22 cellular contexts compared by ENCODE assay signal in genomic region chr13:111395511-111396393, GRCh38.
A peak's percentile ranks its signal among the peaks of the same experiment; 100 is the strongest.
DNase-seq lines count a peak whose midpoint lies in the region; ATAC-seq and TF ChIP-seq lines count a peak whose summit lies in the region.
"Had no signal": no experiment of that assay in that cellular context is flagged by ENCODE, and none has a peak within 500 bp of the region (broad histone marks: within the 10 kb centered on the region; RNA-seq: fewer than 3 reads in every experiment).

No MANE protein-coding gene starts in this region.

- peak; percentile 8 for DNase-seq in activated T-cell treated with anti-CD3 and anti-CD28 coated beads, Interleukin-2, amount 50 U/mL, for 24 hours
- DNase-seq in activated T-cell treated with anti-CD3 and anti-CD28 coated beads, Interleukin-2, amount 50 U/mL, for 1 hour = no peak
- DNase-seq in activated CD8-positive, alpha-beta memory T cell treated with anti-CD3 and anti-CD28 coated beads, Interleukin-2, amount 10 ng/mL, durations not matched to agents 7 days and 5 days = peak; percentile 34
- DNase-seq in mesenchymal stem cell = no peak
- peak; percentile 62 for DNase-seq in type B pancreatic cell (ENCODE audit: extremely low spot score, unreplicated experiment)
- no peak for DNase-seq in prostate gland (ENCODE audit: low spot score)
- DNase-seq in GM20000 (ENCODE audit: low spot score) = no peak
- DNase-seq: 8988T; CD4-positive, CD25-positive, alpha-beta regulatory T cell; COR-L47; DMS 273 treated with DMSO at 0.1 percent for 48 hours; DND-41; HCEC 1CT; NCI-H1417 treated with DMSO at 0.1 percent for 48 hours; NCI-H1930; NCI-H345; NCI-H524 treated with DMSO at 0.1 percent for 48 hours had no signal

- CTCF ChIA-PET in activated CD8-positive, alpha-beta memory T cell treated with anti-CD3 and anti-CD28 coated beads, Interleukin-2, amount 10 ng/mL, durations not matched to agents 7 days and 5 days (lab: Charles Lee) = no interaction called here

- H3K4me3 Mint-ChIP-seq in activated T-cell treated with anti-CD3 and anti-CD28 coated beads, Interleukin-2, amount 50 U/mL, for 24 hours = no peak overlapping the region
- no peak overlapping the region for H3K4me3 Mint-ChIP-seq in activated CD8-positive, alpha-beta memory T cell treated with anti-CD3 and anti-CD28 coated beads, Interleukin-2, amount 10 ng/mL, durations not matched to agents 7 days and 5 days
- H3K4me3 Mint-ChIP-seq in type B pancreatic cell = no peak overlapping the region
- H3K4me3 Mint-ChIP-seq: B cell; CD4-positive, CD25-positive, alpha-beta regulatory T cell had no signal

- no peaks in the 10 kb centered on the region for H3K4me1 Mint-ChIP-seq in activated T-cell treated with anti-CD3 and anti-CD28 coated beads, Interleukin-2, amount 50 U/mL, for 24 hours (ENCODE audit: low read depth)
- no peaks in the 10 kb centered on the region for H3K4me1 Mint-ChIP-seq in activated CD8-positive, alpha-beta memory T cell treated with anti-CD3 and anti-CD28 coated beads, Interleukin-2, amount 10 ng/mL, durations not matched to agents 7 days and 5 days
- H3K4me1 Mint-ChIP-seq in type B pancreatic cell (ENCODE audit: unreplicated experiment) = peaks cover 6% of the 10 kb centered on the region
- H3K4me1 Mint-ChIP-seq: B cell; CD4-positive, CD25-positive, alpha-beta regulatory T cell had no signal

- no peaks in the 10 kb centered on the region for H3K27me3 Mint-ChIP-seq in activated T-cell treated with anti-CD3 and anti-CD28 coated beads, Interleukin-2, amount 50 U/mL, for 24 hours
- no peaks in the 10 kb centered on the region for H3K27me3 Mint-ChIP-seq in activated CD8-positive, alpha-beta memory T cell treated with anti-CD3 and anti-CD28 coated beads, Interleukin-2, amount 10 ng/mL, durations not matched to agents 7 days and 5 days
- H3K27me3 Mint-ChIP-seq in type B pancreatic cell = peaks cover 14% of the 10 kb centered on the region
- H3K27me3 Mint-ChIP-seq: B cell; CD4-positive, CD25-positive, alpha-beta regulatory T cell had no signal

- H3K23ac ChIP-seq in mesenchymal stem cell (ENCODE audit: low read length in 2 of 2) = no peak overlapping the region

- TF ChIP-seq CTCF in type B pancreatic cell (conservative IDR thresholded peaks at IDR 0.05) (no peak), prostate gland (IDR thresholded peaks at IDR 0.05) (no peak), GM20000 (IDR thresholded peaks at IDR 0.05; ENCODE audit: extremely low read depth, missing control alignments) (no peak)

- H3K4me1 ChIP-seq in mesenchymal stem cell (ENCODE audit: control insufficient read depth, insufficient read depth, low read depth, low read length) (peaks cover under 1% of the 10 kb centered on the region), prostate gland (replicated peaks) (no peaks in the 10 kb centered on the region)

- no peaks in the 10 kb centered on the region for H3K9me3 Mint-ChIP-seq in activated T-cell treated with anti-CD3 and anti-CD28 coated beads, Interleukin-2, amount 50 U/mL, for 24 hours
- no peaks in the 10 kb centered on the region for H3K9me3 Mint-ChIP-seq in activated CD8-positive, alpha-beta memory T cell treated with anti-CD3 and anti-CD28 coated beads, Interleukin-2, amount 10 ng/mL, durations not matched to agents 7 days and 5 days (ENCODE audit: low read depth)
- H3K9me3 Mint-ChIP-seq in type B pancreatic cell = no peaks in the 10 kb centered on the region

- peaks cover 0 to 28% of the 10 kb centered on the region in 2 experiments for H3K27me3 ChIP-seq in mesenchymal stem cell (ENCODE audit: control insufficient read depth in 1 of 2, insufficient read depth in 1 of 2, low read length in 2 of 2)
- no peaks in the 10 kb centered on the region for H3K27me3 ChIP-seq in prostate gland (replicated peaks; ENCODE audit: insufficient read depth)

- H2AFZ ChIP-seq in mesenchymal stem cell (ENCODE audit: low read depth, low read length) = peak overlapping the region; percentile 49

- H4K8ac ChIP-seq in mesenchymal stem cell (ENCODE audit: low read length) = no peak overlapping the region

- 84% methylated on average over 8 of the region's 9 CpGs for WGBS in mesenchymal stem cell
- 95% methylated on average over 9 of the region's 9 CpGs for WGBS in prostate gland

- no peak overlapping the region for H2AK5ac ChIP-seq in mesenchymal stem cell (ENCODE audit: low read length, severe bottlenecking)

- H2BK12ac ChIP-seq in mesenchymal stem cell (ENCODE audit: low read length in 2 of 2) = no peak overlapping the region

- H3K36me3 ChIP-seq in mesenchymal stem cell (ENCODE audit: control insufficient read depth in 1 of 2, insufficient read depth in 2 of 2, low read depth in 1 of 2, low read length in 2 of 2) (no peaks in the 10 kb centered on the region), prostate gland (no peaks in the 10 kb centered on the region)

- no peaks in the 10 kb centered on the region for H3K79me1 ChIP-seq in mesenchymal stem cell (replicated peaks; ENCODE audit: low read length, poor library complexity, severe bottlenecking)

- H2BK5ac ChIP-seq in mesenchymal stem cell (ENCODE audit: low read depth, low read length, poor library complexity, severe bottlenecking) = no peak overlapping the region

- H2BK120ac ChIP-seq in mesenchymal stem cell (ENCODE audit: low read depth, low read length) = no peak overlapping the region

- H3K4me3 ChIP-seq in mesenchymal stem cell (ENCODE audit: insufficient read depth in 1 of 2, low read depth in 1 of 2, low read length in 2 of 2) = no peak overlapping the region
- H3K4me3 ChIP-seq in prostate gland = no peak overlapping the region

- H3K27ac Mint-ChIP-seq in activated T-cell treated with anti-CD3 and anti-CD28 coated beads, Interleukin-2, amount 50 U/mL, for 24 hours = no peak overlapping the region
- H3K27ac Mint-ChIP-seq in activated CD8-positive, alpha-beta memory T cell treated with anti-CD3 and anti-CD28 coated beads, Interleukin-2, amount 10 ng/mL, durations not matched to agents 7 days and 5 days = no peak overlapping the region
- H3K27ac Mint-ChIP-seq in type B pancreatic cell = no peak overlapping the region
- H3K27ac Mint-ChIP-seq: B cell; CD4-positive, CD25-positive, alpha-beta regulatory T cell had no signal

- intact Hi-C loops in prostate gland (cut with DNase I) = no loop called here

- H3K27ac ChIP-seq in mesenchymal stem cell (ENCODE audit: low read length, poor library complexity, severe bottlenecking) (no peak overlapping the region), prostate gland (no peak overlapping the region)
- H3K27ac ChIP-seq: HL-60, KMS-11, RWPE1 had no signal

- ATAC-seq in activated CD8-positive, alpha-beta memory T cell treated with anti-CD3 and anti-CD28 coated beads, Interleukin-2, amount 10 ng/mL, durations not matched to agents 7 days and 5 days = no peak
- no peak for ATAC-seq in HG03159 (IDR thresholded peaks at IDR 0.05; ENCODE audit: unreplicated experiment)

- H3K14ac ChIP-seq in mesenchymal stem cell (ENCODE audit: low read length in 2 of 2) = no peak overlapping the region

- H2BK15ac ChIP-seq in mesenchymal stem cell (ENCODE audit: low read depth, poor library complexity, severe bottlenecking) = no peak overlapping the region

- H3K4ac ChIP-seq in mesenchymal stem cell (ENCODE audit: low read depth in 1 of 2, low read length in 2 of 2) = no peak overlapping the region

- no peak overlapping the region for H3K9ac ChIP-seq in mesenchymal stem cell (ENCODE audit: low read length)
- H3K9ac ChIP-seq: KMS-11 had no signal

- no peak overlapping the region for H4K91ac ChIP-seq in mesenchymal stem cell (ENCODE audit: low read length)

- TF ChIP-seq POLR2A in prostate gland (IDR thresholded peaks at IDR 0.05) = no peak

- H3K36me3 Mint-ChIP-seq in activated T-cell treated with anti-CD3 and anti-CD28 coated beads, Interleukin-2, amount 50 U/mL, for 24 hours (ENCODE audit: low read depth) = no peaks in the 10 kb centered on the region
- H3K36me3 Mint-ChIP-seq in activated CD8-positive, alpha-beta memory T cell treated with anti-CD3 and anti-CD28 coated beads, Interleukin-2, amount 10 ng/mL, durations not matched to agents 7 days and 5 days = no peaks in the 10 kb centered on the region
- no peaks in the 10 kb centered on the region for H3K36me3 Mint-ChIP-seq in type B pancreatic cell
- H3K36me3 Mint-ChIP-seq: CD4-positive, CD25-positive, alpha-beta regulatory T cell had no signal

- H3K9me3 ChIP-seq in mesenchymal stem cell (ENCODE audit: control insufficient read depth, low read length) (no peaks in the 10 kb centered on the region), prostate gland (no peaks in the 10 kb centered on the region)

- no peak overlapping the region for H3K4me2 ChIP-seq in mesenchymal stem cell (ENCODE audit: low read length, poor library complexity, severe bottlenecking)
- H3K4me2 ChIP-seq: KMS-11 had no signal

- no peak overlapping the region for H3K18ac ChIP-seq in mesenchymal stem cell (ENCODE audit: low read depth in 1 of 2, low read length in 2 of 2)

Comparison
In these comparisons a context has a peak if more than half of its experiments do, and no peak if none do; other contexts are left out.
1. DNase-seq: peak in activated T-cell treated with anti-CD3 and anti-CD28 coated beads, Interleukin-2, amount 50 U/mL, for 24 hours (single experiment), activated CD8-positive, alpha-beta memory T cell treated with anti-CD3 and anti-CD28 coated beads, Interleukin-2, amount 10 ng/mL, durations not matched to agents 7 days and 5 days (single experiment) and type B pancreatic cell (single experiment); none in activated T-cell treated with anti-CD3 and anti-CD28 coated beads, Interleukin-2, amount 50 U/mL, for 1 hour (single experiment), mesenchymal stem cell (single experiment), prostate gland (single experiment) and GM20000 (single experiment).